8 cellular contexts compared by ENCODE assay signal in genomic region chr20:2651772-2652723, GRCh38. TPM values are rescaled to one million over a fixed set of nuclear protein-coding genes. Genes with fewer than 3 reads are reported as not detected.
DNase-seq lines count a peak whose midpoint lies in the region; ATAC-seq and TF ChIP-seq lines count a peak whose summit lies in the region.

NOP56 (plus strand) TSS chr20:2652632; CDS start chr20:2652661, 29 bp downstream.

- intact Hi-C loops in Right ventricle myocardium superior (cut with DNase I), result no loop called here

- H3K79me1 ChIP-seq in trophoblast cell (ENCODE audit: low read length), result peaks cover 12% of the 10 kb centered on the region

- peaks cover 33 to 34% of the 10 kb centered on the region in 2 experiments for H3K36me3 ChIP-seq in trophoblast cell (ENCODE audit: control insufficient read depth in 1 of 2, insufficient read depth in 2 of 2, low read length in 2 of 2)
- H3K36me3 ChIP-seq in tibial nerve, result peaks cover 3 to 32% (median 20%) of the 10 kb centered on the region in 3 donors

- peak within 1 kb of the TSS; percentile 93 for H3K9ac ChIP-seq in trophoblast cell (ENCODE audit: low read length)

- peak within 1 kb of the TSS; percentile 92 for H3K27ac Mint-ChIP-seq in activated naive CD8-positive, alpha-beta T cell treated with anti-CD3 and anti-CD28 coated beads, Interleukin-2, amount 50 U/mL, for 24 hours

- TF ChIP-seq CTCF in GM12864 (IDR thresholded peaks at IDR 0.05; ENCODE audit: low read depth, low read length, missing control alignments) (no peak), tibial nerve (IDR thresholded peaks at IDR 0.05) (peak in 2 of 5 experiments; percentile 13 to 36)

- H4K8ac ChIP-seq in trophoblast cell (ENCODE audit: low read depth, low read length), result peak within 1 kb of the TSS; percentile 98

- H3K27me3 Mint-ChIP-seq in activated naive CD8-positive, alpha-beta T cell treated with anti-CD3 and anti-CD28 coated beads, Interleukin-2, amount 50 U/mL, for 24 hours, result no peaks in the 10 kb centered on the region

- TF ChIP-seq POLR2A in tibial nerve (IDR thresholded peaks at IDR 0.05), result peak; percentile 27 to 90

- H2BK12ac ChIP-seq in trophoblast cell (ENCODE audit: low read length), result no peak within 1 kb of the TSS

- H3K79me2 ChIP-seq in trophoblast cell (ENCODE audit: control insufficient read depth, insufficient read depth, low read length, poor library complexity), result peaks cover 18% of the 10 kb centered on the region

- H2BK5ac ChIP-seq in trophoblast cell (ENCODE audit: low read depth, low read length, poor library complexity), result peak within 1 kb of the TSS; percentile 94

- H3K14ac ChIP-seq in trophoblast cell (ENCODE audit: low read length), result peak within 1 kb of the TSS; percentile 100

- peak in 1 of 2 donors; percentile 83 for TF ChIP-seq EP300 in tibial nerve (IDR thresholded peaks at IDR 0.05)

- peak within 1 kb of the TSS; percentile 91 for H3K4ac ChIP-seq in trophoblast cell (ENCODE audit: low read depth, low read length)

- H3K27ac ChIP-seq in trophoblast cell (ENCODE audit: low read depth, low read length), result peak within 1 kb of the TSS; percentile 88
- H3K27ac ChIP-seq in tibial nerve, result peak within 1 kb of the TSS; percentile 54 to 95 (median 88)

- H4K91ac ChIP-seq in trophoblast cell (ENCODE audit: low read depth, low read length), result peak within 1 kb of the TSS; percentile 98

- H3K4me3 Mint-ChIP-seq in activated naive CD8-positive, alpha-beta T cell treated with anti-CD3 and anti-CD28 coated beads, Interleukin-2, amount 50 U/mL, for 24 hours, result peak within 1 kb of the TSS; percentile 90

- peak within 1 kb of the TSS; percentile 85 for H3K4me3 ChIP-seq in GM12864 (ENCODE audit: low read depth, low read length)
- H3K4me3 ChIP-seq in trophoblast cell (ENCODE audit: low read depth, low read length), result peak within 1 kb of the TSS; percentile 94
- H3K4me3 ChIP-seq in tibial nerve, result peak within 1 kb of the TSS; percentile 89 to 98 (median 94)

- H2AK5ac ChIP-seq in trophoblast cell (ENCODE audit: low read length), result peak within 1 kb of the TSS; percentile 97

- H3K4me1 ChIP-seq in trophoblast cell (ENCODE audit: control insufficient read depth in 1 of 2, insufficient read depth in 2 of 2, low read length in 2 of 2) (peaks cover 0 to 6% of the 10 kb centered on the region in 2 experiments), tibial nerve (peaks cover 0 to 29% (median 19%) of the 10 kb centered on the region in 4 donors)

- H2AFZ ChIP-seq in trophoblast cell (ENCODE audit: insufficient read depth, low read length, poor library complexity), result peak within 1 kb of the TSS; percentile 88

- DNase-seq in GM12864 (ENCODE audit: low read depth) (peak; percentile 70), NCI-H1417 (lab: John Stamatoyannopoulos, UW) (peak; percentile 97 to 98 (median 97)), SW480 (ENCODE audit: low spot score) (peak; percentile 96), Right ventricle myocardium superior (peak; percentile 94), trophoblast cell (peak; percentile 83 to 94), tibial nerve (ENCODE audit: low spot score in 2 of 2) (peak; percentile 82 to 84)
- peak; percentile 97 for DNase-seq in activated naive CD8-positive, alpha-beta T cell treated with anti-CD3 and anti-CD28 coated beads, Interleukin-2, amount 50 U/mL, for 24 hours

- H2BK120ac ChIP-seq in trophoblast cell (ENCODE audit: insufficient read depth, low read length, poor library complexity), result peak within 1 kb of the TSS; percentile 95

- H4K12ac ChIP-seq in trophoblast cell (ENCODE audit: low read depth, low read length), result peak within 1 kb of the TSS; percentile 96

- peaks cover 44% of the 10 kb centered on the region for H3K36me3 Mint-ChIP-seq in activated naive CD8-positive, alpha-beta T cell treated with anti-CD3 and anti-CD28 coated beads, Interleukin-2, amount 50 U/mL, for 24 hours (ENCODE audit: low read depth)

- peak within 1 kb of the TSS; percentile 93 for H3K4me2 ChIP-seq in trophoblast cell (ENCODE audit: low read length)

- no peaks in the 10 kb centered on the region for H3K9me3 Mint-ChIP-seq in activated naive CD8-positive, alpha-beta T cell treated with anti-CD3 and anti-CD28 coated beads, Interleukin-2, amount 50 U/mL, for 24 hours

- H3K4me1 Mint-ChIP-seq in activated naive CD8-positive, alpha-beta T cell treated with anti-CD3 and anti-CD28 coated beads, Interleukin-2, amount 50 U/mL, for 24 hours, result peaks cover 54% of the 10 kb centered on the region

- WGBS in trophoblast cell (ENCODE audit: extremely low coverage, insufficient coverage, insufficient read length), result no CpG with 5 or more reads among the region's 101 CpGs
- WGBS in tibial nerve, 2 donors, result 1% methylated on average over 44 to 71 of the region's 101 CpGs

- H3K9me3 ChIP-seq in trophoblast cell (ENCODE audit: insufficient read depth, low read depth, low read length), result no peaks in the 10 kb centered on the region
- H3K9me3 ChIP-seq in tibial nerve, result no peaks in the 10 kb centered on the region

- ATAC-seq in HG02759 (IDR thresholded peaks at IDR 0.05; ENCODE audit: unreplicated experiment) (peak; percentile 86), Right ventricle myocardium superior (ENCODE audit: poor library complexity) (peak; percentile 99)
- ATAC-seq in activated naive CD8-positive, alpha-beta T cell treated with anti-CD3 and anti-CD28 coated beads, Interleukin-2, amount 50 U/mL, for 24 hours, result peak; percentile 83

- H3K18ac ChIP-seq in trophoblast cell (ENCODE audit: low read length), result peak within 1 kb of the TSS; percentile 99

- H3K23ac ChIP-seq in trophoblast cell (ENCODE audit: low read length), result no peak within 1 kb of the TSS

- H3K27me3 ChIP-seq in trophoblast cell (ENCODE audit: insufficient read depth, low read length) (no peaks in the 10 kb centered on the region), tibial nerve (no peaks in the 10 kb centered on the region)

RNA-seq across cellular contexts. Expression of gene NOP56, which starts in this region (rescaled TPM):
- 45.6 TPM for total RNA-seq in Right ventricle myocardium superior
- 148 and 157 TPM in 2 replicates for polyA plus RNA-seq in trophoblast cell (2013)
- total RNA-seq in tibial nerve, result 100 to 1,000 TPM in 1 of 4 donors, 10 to 100 TPM in 3; 80.0 to 141 (median 87.6) TPM

Comparison
In these comparisons a context has a peak if more than half of its experiments do, and no peak if none do; other contexts are left out.
1. Peak in every context shown above with its lines: DNase-seq, ATAC-seq, H3K4me3 ChIP-seq and H3K27ac ChIP-seq.